Comparison of ENCODE assay signal across 8 cellular contexts in the genomic region with DNA sequence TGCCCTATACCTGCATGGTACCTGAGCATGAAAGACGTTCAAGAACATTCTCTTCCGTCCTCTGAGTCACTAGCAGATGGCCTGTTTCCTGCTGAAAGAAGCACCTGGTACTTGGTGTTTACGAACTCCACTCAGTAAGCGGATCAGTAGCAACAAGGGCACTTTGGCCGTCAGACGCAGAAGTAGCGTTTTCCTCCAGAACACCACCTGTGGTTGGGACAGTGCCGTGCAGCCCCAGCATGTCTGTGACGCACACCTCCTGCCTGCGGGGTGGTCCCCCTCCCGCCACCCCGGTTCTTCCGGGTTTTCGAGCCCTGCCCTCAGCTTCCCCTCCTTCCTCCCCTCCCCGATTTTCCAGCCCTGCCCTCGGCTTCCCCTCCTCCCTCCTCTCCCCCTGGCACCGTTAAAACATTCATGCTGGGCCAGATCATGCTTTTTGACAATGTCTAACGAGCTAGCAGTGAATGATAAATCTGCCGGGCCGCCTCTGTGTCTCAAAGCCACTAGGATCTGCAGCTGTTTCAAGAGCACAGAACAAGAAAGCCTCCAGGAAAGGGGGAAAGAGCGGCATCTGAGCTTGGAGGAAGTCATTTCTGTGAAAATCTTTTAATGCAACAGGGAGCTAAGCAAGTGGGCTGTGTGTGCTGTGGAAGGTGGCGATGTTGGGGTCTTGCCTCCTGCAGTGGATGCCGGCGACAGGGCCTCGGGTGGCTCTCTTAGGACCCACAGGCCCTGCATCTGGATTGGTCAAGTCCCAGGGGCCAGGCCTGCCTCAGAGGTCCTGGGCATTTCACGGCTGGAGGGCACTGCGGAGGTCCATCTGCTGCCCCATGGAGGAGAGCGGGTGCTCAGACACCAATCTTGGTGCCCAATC.
DNase-seq lines count a peak whose midpoint lies in the region; ATAC-seq and TF ChIP-seq lines count a peak whose summit lies in the region.

No MANE protein-coding gene starts in this region.

- H3K36me3 Mint-ChIP-seq in stimulated activated naive B cell treated with anti-CD40 and anti-IgM and Interleukin-4, amounts not matched to agents 10 μg/mL and 1 μg/mL and 100 μg/mL, for 72 hours, result no peaks in the 10 kb centered on the region

- WGBS in SK-N-SH (ENCODE audit: low lambda C conversion rate), result 47% methylated on average over 18 of the region's 28 CpGs

- no peaks in the 10 kb centered on the region for H3F3A ChIP-seq in SK-N-SH (replicated peaks; ENCODE audit: insufficient read depth)

- no peaks in the 10 kb centered on the region for H3K9me2 ChIP-seq in SK-N-SH

- no peaks in the 10 kb centered on the region for H3K9me3 Mint-ChIP-seq in stimulated activated naive B cell treated with anti-CD40 and anti-IgM and Interleukin-4, amounts not matched to agents 10 μg/mL and 1 μg/mL and 100 μg/mL, for 72 hours

- H3K9me3 ChIP-seq in SK-N-SH (no peaks in the 10 kb centered on the region), right atrium auricular region (no peaks in the 10 kb centered on the region)

- H3K36me3 ChIP-seq in SK-N-SH (replicated peaks in 1 of 2; ENCODE audit: control insufficient read depth in 1 of 2, insufficient read depth in 2 of 2, low read length in 1 of 2), result no peaks in the 10 kb centered on the region
- no peaks in the 10 kb centered on the region for H3K36me3 ChIP-seq in right atrium auricular region

- H3K27ac Mint-ChIP-seq in stimulated activated naive B cell treated with anti-CD40 and anti-IgM and Interleukin-4, amounts not matched to agents 10 μg/mL and 1 μg/mL and 100 μg/mL, for 72 hours, result peak overlapping the region; percentile 84

- H3K4me3 ChIP-seq in SK-N-SH (ENCODE audit: low read depth in 2 of 2, low read length in 1 of 2), result no peak overlapping the region
- H3K4me3 ChIP-seq in right atrium auricular region, result no peak overlapping the region

- no peaks in the 10 kb centered on the region for H3K27me3 ChIP-seq in SK-N-SH (ENCODE audit: insufficient read depth)
- H3K27me3 ChIP-seq in right atrium auricular region, result no peaks in the 10 kb centered on the region

- H3K4me1 Mint-ChIP-seq in stimulated activated naive B cell treated with anti-CD40 and anti-IgM and Interleukin-4, amounts not matched to agents 10 μg/mL and 1 μg/mL and 100 μg/mL, for 72 hours, result peaks cover 14 to 25% of the 10 kb centered on the region in 2 donors

- TF ChIP-seq RAD21 in SK-N-SH (IDR thresholded peaks at IDR 0.05; ENCODE audit: low read length), result no peak

- POLR2A ChIA-PET in SK-N-SH (lab: Yijun Ruan, JAX), result no interaction called here

- H3K4me2 ChIP-seq in SK-N-SH, result no peak overlapping the region

- H3K79me2 ChIP-seq in SK-N-SH (ENCODE audit: insufficient read depth), result no peaks in the 10 kb centered on the region

- H3K4me3 Mint-ChIP-seq in stimulated activated naive B cell treated with anti-CD40 and anti-IgM and Interleukin-4, amounts not matched to agents 10 μg/mL and 1 μg/mL and 100 μg/mL, for 72 hours, result peak overlapping the region; percentile 56 to 77

- H3K27ac ChIP-seq in SK-N-SH (ENCODE audit: low read depth in 2 of 2, low read length in 1 of 2) (no peak overlapping the region), right atrium auricular region (no peak overlapping the region)

- H4K20me1 ChIP-seq in SK-N-SH (ENCODE audit: insufficient read depth), result no peaks in the 10 kb centered on the region

- ATAC-seq in SK-N-SH treated with all-trans-retinoic acid at 6 μM for 48 hours, result no peak
- peak; percentile 91 for ATAC-seq in stimulated activated naive B cell treated with anti-CD40 and anti-IgM and Interleukin-4, amounts not matched to agents 10 μg/mL and 1 μg/mL and 100 μg/mL, for 72 hours (replicated peaks)

- peaks cover 22 to 38% of the 10 kb centered on the region in 2 donors for H3K27me3 Mint-ChIP-seq in stimulated activated naive B cell treated with anti-CD40 and anti-IgM and Interleukin-4, amounts not matched to agents 10 μg/mL and 1 μg/mL and 100 μg/mL, for 72 hours

- peaks cover 0 to 10% of the 10 kb centered on the region in 2 experiments; a peak in 1 of 4 replicates for H3K4me1 ChIP-seq in SK-N-SH (ENCODE audit: control insufficient read depth in 1 of 2, insufficient read depth in 2 of 2, low read depth in 1 of 2, low read length in 1 of 2)
- peaks cover 0 to 17% of the 10 kb centered on the region in 2 donors for H3K4me1 ChIP-seq in right atrium auricular region

- no peak overlapping the region for H3K9ac ChIP-seq in SK-N-SH

- CTCF ChIA-PET in SK-N-SH (lab: Yijun Ruan, JAX), result interaction anchor here (1.1 kb wide), 1 partner anchor 8 kb away, joined by 3 read pairs; no protein-coding TSS in a partner anchor

- no peak for TF ChIP-seq CTCF in SK-N-SH (IDR thresholded peaks at IDR 0.05)
- no peak for TF ChIP-seq CTCF in right atrium auricular region (IDR thresholded peaks at IDR 0.05)

- DNase-seq in SK-N-SH (peak; percentile 32), NCI-H1092 (lab: John Stamatoyannopoulos, UW) (peak; percentile 73), right atrium auricular region (ENCODE audit: low spot score) (peak; percentile 58), middle frontal gyrus (ENCODE audit: extremely low spot score, low spot score) (no peak), OCI-M2 (lab: John Stamatoyannopoulos, UW; ENCODE audit: unreplicated experiment) (no peak)
- DNase-seq in activated CD4-positive, alpha-beta T cell treated with anti-CD3 and anti-CD28 coated beads, Interleukin-2, amount 50 U/mL, for 1 hour, result peak; percentile 63
- DNase-seq in stimulated activated naive B cell treated with anti-CD40 and anti-IgM and Interleukin-4, amounts not matched to agents 10 μg/mL and 1 μg/mL and 100 μg/mL, for 72 hours, result peak; percentile 59

- no peak overlapping the region for H2AFZ ChIP-seq in SK-N-SH (ENCODE audit: low read depth)

- no peak for TF ChIP-seq EP300 in SK-N-SH (IDR thresholded peaks at IDR 0.05; ENCODE audit: borderline replicate concordance in 1 of 2, low read depth in 1 of 2, low read length in 1 of 2)

TF ChIP-seq in SK-N-SH, 30 proteins besides CTCF, POLR2A, EP300 and RAD21:
- TF ChIP-seq MEF2A (IDR thresholded peaks at IDR 0.05; ENCODE audit: borderline replicate concordance, low read depth), result no peak
TF ChIP-seq in SK-N-SH: peak in this region for 0.

TF ChIP-seq in SK-N-SH treated with all-trans-retinoic acid at 6 μM for 48 hours, 23 proteins besides CTCF, POLR2A, EP300 and RAD21:
- TF ChIP-seq RARB (CRISPR knock-in tag; IDR thresholded peaks at IDR 0.05), result no peak
- no peak for TF ChIP-seq ZC3H10 (CRISPR knock-in tag; IDR thresholded peaks at IDR 0.05)
- no peak for TF ChIP-seq ZNF70 (CRISPR knock-in tag; IDR thresholded peaks at IDR 0.05)
- TF ChIP-seq, protein P1, sequence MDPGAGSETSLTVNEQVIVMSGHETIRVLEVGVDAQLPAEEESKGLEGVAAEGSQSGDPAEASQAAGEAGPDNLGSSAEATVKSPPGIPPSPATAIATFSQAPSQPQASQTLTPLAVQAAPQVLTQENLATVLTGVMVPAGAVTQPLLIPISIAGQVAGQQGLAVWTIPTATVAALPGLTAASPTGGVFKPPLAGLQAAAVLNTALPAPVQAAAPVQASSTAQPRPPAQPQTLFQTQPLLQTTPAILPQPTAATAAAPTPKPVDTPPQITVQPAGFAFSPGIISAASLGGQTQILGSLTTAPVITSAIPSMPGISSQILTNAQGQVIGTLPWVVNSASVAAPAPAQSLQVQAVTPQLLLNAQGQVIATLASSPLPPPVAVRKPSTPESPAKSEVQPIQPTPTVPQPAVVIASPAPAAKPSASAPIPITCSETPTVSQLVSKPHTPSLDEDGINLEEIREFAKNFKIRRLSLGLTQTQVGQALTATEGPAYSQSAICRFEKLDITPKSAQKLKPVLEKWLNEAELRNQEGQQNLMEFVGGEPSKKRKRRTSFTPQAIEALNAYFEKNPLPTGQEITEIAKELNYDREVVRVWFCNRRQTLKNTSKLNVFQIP (CRISPR knock-in tag; IDR thresholded peaks at IDR 0.05; ENCODE audit: borderline replicate concordance, low read depth), result no peak
- TF ChIP-seq ZNF565 (CRISPR knock-in tag; conservative IDR thresholded peaks at IDR 0.05; ENCODE audit: low read depth), result no peak
- no peak for TF ChIP-seq TCF4 (CRISPR knock-in tag; IDR thresholded peaks at IDR 0.05; ENCODE audit: borderline replicate concordance)

Comparison
In these comparisons a context has a peak if more than half of its experiments do, and no peak if none do; other contexts are left out.
1. DNase-seq: peak in SK-N-SH (single experiment), NCI-H1092 (single experiment), activated CD4-positive, alpha-beta T cell treated with anti-CD3 and anti-CD28 coated beads, Interleukin-2, amount 50 U/mL, for 1 hour (single experiment), right atrium auricular region (single experiment) and stimulated activated naive B cell treated with anti-CD40 and anti-IgM and Interleukin-4, amounts not matched to agents 10 μg/mL and 1 μg/mL and 100 μg/mL, for 72 hours (single experiment); none in middle frontal gyrus (single experiment) and OCI-M2 (single experiment).